ENCODE assay signal across 10 cellular contexts in genomic region chr17:20443632-20444031, GRCh38. TPM values are rescaled to one million over a fixed set of nuclear protein-coding genes. Genes with fewer than 3 reads are reported as not detected.
"Had no signal": no experiment of that assay in that cellular context is flagged by ENCODE, and none has a peak within 500 bp of the region (broad histone marks: within the 10 kb centered on the region; RNA-seq: fewer than 3 reads in every experiment).

No MANE protein-coding gene starts in this region.

RNA-seq across cellular contexts. Expression of gene LGALS9B, which starts 23.7 kb away (rescaled TPM):
- total RNA-seq: HT-29; LHCN-M2; MCF 10A; OCI-LY7; PC-3; Right ventricle myocardium inferior; RPMI7951; SJCRH30; T-helper 1 cell treated with Interleukin-12 subunit alpha and Interleukin-12 subunit beta and Interleukin-4 antibody, amounts not matched to agents 30 ng/mL and 1 ng/mL, for 36 hours had no signal
- polyA plus RNA-seq: IgD-negative memory B cell had no signal
